Comparison of ENCODE assay signal across 1 cellular context in the genomic region with DNA sequence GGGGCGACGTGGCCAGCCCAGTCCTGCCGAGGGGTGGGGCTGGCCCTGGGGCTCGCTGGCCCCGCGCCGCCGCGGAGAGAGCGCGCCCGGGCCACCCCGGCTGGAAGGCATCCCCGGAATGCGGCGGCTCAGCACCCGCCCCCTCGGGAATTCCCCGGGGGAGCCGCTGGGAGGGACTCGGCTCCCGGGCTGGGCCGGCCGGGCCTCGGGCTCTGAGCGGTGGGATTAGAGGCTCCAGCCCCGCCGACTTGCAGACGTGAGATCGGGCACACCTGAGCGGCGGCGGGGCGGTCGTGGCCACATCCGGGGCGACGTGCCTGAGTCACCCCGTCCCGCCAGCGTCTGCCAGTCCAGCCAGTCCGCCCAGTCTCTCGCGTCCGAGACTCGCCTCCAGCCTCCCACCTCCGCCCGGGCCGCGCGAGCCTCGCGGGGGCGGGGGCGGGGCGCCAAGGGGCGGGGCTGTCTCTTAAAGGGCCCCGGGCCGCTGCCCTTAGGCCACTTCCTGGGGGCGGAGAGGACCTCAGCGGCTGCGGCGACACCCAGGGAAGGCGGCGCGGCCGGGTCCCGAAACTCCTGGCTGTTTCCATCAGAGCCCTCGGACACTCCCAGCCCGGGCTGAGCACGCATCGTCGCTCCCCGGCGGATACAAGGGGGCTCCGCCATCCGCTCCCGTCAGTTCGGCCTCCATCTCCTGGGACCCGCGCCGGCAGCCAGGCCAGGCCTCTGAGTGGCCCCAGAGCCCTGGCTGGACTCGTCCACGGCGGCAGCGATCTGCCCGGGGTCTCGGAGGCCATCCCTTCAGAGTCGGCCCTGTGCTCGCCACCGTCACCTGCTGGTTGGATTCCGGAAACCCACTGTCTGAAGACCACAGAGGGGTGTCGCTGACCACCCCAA.
A peak's percentile ranks its signal among the peaks of the same experiment; 100 is the strongest.
TF ChIP-seq lines count a peak whose summit lies in the region.

A gene (plus strand): TSS at position 498 of the 894 bp plus-strand sequence.

TF ChIP-seq in HepG2, 621 proteins besides CTCF, POLR2A, EP300 and RAD21 (continued from another document and continues in another):
- TF ChIP-seq NAIF1 (CRISPR knock-in tag; IDR thresholded peaks at IDR 0.05; ENCODE audit: borderline replicate concordance) (no peak), CENPT (CRISPR knock-in tag; IDR thresholded peaks at IDR 0.05; ENCODE audit: low read depth) (no peak), ZNF382 (CRISPR knock-in tag; IDR thresholded peaks at IDR 0.05; ENCODE audit: borderline replicate concordance) (no peak), FOXC1 (CRISPR knock-in tag; IDR thresholded peaks at IDR 0.05; ENCODE audit: borderline replicate concordance) (peak; percentile 80; the same call in 1 of the 2 replicates), HCFC1 (IDR thresholded peaks at IDR 0.05; ENCODE audit: low read depth, low read length) (peak; percentile 27; the same call in 1 of the 2 replicates), TSC22D2 (CRISPR knock-in tag; IDR thresholded peaks at IDR 0.05; ENCODE audit: borderline replicate concordance) (no peak), FOSL1 (CRISPR knock-in tag; IDR thresholded peaks at IDR 0.05; ENCODE audit: borderline replicate concordance) (no peak), NCOA5 (CRISPR knock-in tag; IDR thresholded peaks at IDR 0.05) (no peak), ZNF335 (CRISPR knock-in tag; IDR thresholded peaks at IDR 0.05) (no peak), ZSCAN12 (CRISPR knock-in tag; IDR thresholded peaks at IDR 0.05) (no peak), ZNF841 (CRISPR knock-in tag; IDR thresholded peaks at IDR 0.05; ENCODE audit: borderline replicate concordance) (no peak), HIVEP1 (CRISPR knock-in tag; IDR thresholded peaks at IDR 0.05) (peak; percentile 99), HDAC1 (CRISPR knock-in tag; IDR thresholded peaks at IDR 0.05) (peak; percentile 76), SNRNP70 (IDR thresholded peaks at IDR 0.05; ENCODE audit: low read depth, low read length) (no peak), NCOA1 (CRISPR knock-in tag; IDR thresholded peaks at IDR 0.05) (no peak), ZBTB20 (CRISPR knock-in tag; IDR thresholded peaks at IDR 0.05; ENCODE audit: borderline replicate concordance, low read depth) (no peak; the same call in 1 of the 2 replicates), PITX1 (CRISPR knock-in tag; IDR thresholded peaks at IDR 0.05) (peak; percentile 56)
- TF ChIP-seq, protein P1, sequence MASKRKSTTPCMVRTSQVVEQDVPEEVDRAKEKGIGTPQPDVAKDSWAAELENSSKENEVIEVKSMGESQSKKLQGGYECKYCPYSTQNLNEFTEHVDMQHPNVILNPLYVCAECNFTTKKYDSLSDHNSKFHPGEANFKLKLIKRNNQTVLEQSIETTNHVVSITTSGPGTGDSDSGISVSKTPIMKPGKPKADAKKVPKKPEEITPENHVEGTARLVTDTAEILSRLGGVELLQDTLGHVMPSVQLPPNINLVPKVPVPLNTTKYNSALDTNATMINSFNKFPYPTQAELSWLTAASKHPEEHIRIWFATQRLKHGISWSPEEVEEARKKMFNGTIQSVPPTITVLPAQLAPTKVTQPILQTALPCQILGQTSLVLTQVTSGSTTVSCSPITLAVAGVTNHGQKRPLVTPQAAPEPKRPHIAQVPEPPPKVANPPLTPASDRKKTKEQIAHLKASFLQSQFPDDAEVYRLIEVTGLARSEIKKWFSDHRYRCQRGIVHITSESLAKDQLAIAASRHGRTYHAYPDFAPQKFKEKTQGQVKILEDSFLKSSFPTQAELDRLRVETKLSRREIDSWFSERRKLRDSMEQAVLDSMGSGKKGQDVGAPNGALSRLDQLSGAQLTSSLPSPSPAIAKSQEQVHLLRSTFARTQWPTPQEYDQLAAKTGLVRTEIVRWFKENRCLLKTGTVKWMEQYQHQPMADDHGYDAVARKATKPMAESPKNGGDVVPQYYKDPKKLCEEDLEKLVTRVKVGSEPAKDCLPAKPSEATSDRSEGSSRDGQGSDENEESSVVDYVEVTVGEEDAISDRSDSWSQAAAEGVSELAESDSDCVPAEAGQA (IDR thresholded peaks at IDR 0.05; ENCODE audit: low read depth), result no peak
- TF ChIP-seq, protein P1 (CRISPR knock-in tag; IDR thresholded peaks at IDR 0.05; ENCODE audit: borderline replicate concordance), result no peak
- TF ChIP-seq, protein P2, sequence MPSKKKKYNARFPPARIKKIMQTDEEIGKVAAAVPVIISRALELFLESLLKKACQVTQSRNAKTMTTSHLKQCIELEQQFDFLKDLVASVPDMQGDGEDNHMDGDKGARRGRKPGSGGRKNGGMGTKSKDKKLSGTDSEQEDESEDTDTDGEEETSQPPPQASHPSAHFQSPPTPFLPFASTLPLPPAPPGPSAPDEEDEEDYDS (CRISPR knock-in tag; IDR thresholded peaks at IDR 0.05), result peak; percentile 81
- TF ChIP-seq, protein P3, sequence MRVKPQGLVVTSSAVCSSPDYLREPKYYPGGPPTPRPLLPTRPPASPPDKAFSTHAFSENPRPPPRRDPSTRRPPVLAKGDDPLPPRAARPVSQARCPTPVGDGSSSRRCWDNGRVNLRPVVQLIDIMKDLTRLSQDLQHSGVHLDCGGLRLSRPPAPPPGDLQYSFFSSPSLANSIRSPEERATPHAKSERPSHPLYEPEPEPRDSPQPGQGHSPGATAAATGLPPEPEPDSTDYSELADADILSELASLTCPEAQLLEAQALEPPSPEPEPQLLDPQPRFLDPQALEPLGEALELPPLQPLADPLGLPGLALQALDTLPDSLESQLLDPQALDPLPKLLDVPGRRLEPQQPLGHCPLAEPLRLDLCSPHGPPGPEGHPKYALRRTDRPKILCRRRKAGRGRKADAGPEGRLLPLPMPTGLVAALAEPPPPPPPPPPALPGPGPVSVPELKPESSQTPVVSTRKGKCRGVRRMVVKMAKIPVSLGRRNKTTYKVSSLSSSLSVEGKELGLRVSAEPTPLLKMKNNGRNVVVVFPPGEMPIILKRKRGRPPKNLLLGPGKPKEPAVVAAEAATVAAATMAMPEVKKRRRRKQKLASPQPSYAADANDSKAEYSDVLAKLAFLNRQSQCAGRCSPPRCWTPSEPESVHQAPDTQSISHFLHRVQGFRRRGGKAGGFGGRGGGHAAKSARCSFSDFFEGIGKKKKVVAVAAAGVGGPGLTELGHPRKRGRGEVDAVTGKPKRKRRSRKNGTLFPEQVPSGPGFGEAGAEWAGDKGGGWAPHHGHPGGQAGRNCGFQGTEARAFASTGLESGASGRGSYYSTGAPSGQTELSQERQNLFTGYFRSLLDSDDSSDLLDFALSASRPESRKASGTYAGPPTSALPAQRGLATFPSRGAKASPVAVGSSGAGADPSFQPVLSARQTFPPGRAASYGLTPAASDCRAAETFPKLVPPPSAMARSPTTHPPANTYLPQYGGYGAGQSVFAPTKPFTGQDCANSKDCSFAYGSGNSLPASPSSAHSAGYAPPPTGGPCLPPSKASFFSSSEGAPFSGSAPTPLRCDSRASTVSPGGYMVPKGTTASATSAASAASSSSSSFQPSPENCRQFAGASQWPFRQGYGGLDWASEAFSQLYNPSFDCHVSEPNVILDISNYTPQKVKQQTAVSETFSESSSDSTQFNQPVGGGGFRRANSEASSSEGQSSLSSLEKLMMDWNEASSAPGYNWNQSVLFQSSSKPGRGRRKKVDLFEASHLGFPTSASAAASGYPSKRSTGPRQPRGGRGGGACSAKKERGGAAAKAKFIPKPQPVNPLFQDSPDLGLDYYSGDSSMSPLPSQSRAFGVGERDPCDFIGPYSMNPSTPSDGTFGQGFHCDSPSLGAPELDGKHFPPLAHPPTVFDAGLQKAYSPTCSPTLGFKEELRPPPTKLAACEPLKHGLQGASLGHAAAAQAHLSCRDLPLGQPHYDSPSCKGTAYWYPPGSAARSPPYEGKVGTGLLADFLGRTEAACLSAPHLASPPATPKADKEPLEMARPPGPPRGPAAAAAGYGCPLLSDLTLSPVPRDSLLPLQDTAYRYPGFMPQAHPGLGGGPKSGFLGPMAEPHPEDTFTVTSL (CRISPR knock-in tag; IDR thresholded peaks at IDR 0.05; ENCODE audit: borderline replicate concordance), result no peak
- TF ChIP-seq, protein P4, sequence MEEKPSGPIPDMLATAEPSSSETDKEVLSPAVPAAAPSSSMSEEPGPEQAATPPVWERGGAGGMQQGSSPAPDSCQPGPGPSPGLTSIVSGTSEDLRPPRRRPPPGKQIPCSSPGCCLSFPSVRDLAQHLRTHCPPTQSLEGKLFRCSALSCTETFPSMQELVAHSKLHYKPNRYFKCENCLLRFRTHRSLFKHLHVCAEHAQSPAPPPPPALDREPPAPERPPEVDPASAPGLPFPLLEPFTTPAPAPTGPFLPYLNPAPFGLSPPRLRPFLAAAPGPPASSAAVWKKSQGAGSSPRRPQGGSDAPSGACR (CRISPR knock-in tag; IDR thresholded peaks at IDR 0.05), result peak; percentile 91; the same call in 1 of the 2 replicates
- TF ChIP-seq, protein P5, sequence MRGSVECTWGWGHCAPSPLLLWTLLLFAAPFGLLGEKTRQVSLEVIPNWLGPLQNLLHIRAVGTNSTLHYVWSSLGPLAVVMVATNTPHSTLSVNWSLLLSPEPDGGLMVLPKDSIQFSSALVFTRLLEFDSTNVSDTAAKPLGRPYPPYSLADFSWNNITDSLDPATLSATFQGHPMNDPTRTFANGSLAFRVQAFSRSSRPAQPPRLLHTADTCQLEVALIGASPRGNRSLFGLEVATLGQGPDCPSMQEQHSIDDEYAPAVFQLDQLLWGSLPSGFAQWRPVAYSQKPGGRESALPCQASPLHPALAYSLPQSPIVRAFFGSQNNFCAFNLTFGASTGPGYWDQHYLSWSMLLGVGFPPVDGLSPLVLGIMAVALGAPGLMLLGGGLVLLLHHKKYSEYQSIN (CRISPR knock-in tag; IDR thresholded peaks at IDR 0.05; ENCODE audit: borderline replicate concordance), result no peak
- TF ChIP-seq, protein P6, sequence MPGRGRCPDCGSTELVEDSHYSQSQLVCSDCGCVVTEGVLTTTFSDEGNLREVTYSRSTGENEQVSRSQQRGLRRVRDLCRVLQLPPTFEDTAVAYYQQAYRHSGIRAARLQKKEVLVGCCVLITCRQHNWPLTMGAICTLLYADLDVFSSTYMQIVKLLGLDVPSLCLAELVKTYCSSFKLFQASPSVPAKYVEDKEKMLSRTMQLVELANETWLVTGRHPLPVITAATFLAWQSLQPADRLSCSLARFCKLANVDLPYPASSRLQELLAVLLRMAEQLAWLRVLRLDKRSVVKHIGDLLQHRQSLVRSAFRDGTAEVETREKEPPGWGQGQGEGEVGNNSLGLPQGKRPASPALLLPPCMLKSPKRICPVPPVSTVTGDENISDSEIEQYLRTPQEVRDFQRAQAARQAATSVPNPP (CRISPR knock-in tag; IDR thresholded peaks at IDR 0.05), result no peak
- TF ChIP-seq, protein P7, sequence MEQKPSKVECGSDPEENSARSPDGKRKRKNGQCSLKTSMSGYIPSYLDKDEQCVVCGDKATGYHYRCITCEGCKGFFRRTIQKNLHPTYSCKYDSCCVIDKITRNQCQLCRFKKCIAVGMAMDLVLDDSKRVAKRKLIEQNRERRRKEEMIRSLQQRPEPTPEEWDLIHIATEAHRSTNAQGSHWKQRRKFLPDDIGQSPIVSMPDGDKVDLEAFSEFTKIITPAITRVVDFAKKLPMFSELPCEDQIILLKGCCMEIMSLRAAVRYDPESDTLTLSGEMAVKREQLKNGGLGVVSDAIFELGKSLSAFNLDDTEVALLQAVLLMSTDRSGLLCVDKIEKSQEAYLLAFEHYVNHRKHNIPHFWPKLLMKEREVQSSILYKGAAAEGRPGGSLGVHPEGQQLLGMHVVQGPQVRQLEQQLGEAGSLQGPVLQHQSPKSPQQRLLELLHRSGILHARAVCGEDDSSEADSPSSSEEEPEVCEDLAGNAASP (CRISPR knock-in tag; IDR thresholded peaks at IDR 0.05; ENCODE audit: borderline replicate concordance), result no peak
- TF ChIP-seq, protein P8, sequence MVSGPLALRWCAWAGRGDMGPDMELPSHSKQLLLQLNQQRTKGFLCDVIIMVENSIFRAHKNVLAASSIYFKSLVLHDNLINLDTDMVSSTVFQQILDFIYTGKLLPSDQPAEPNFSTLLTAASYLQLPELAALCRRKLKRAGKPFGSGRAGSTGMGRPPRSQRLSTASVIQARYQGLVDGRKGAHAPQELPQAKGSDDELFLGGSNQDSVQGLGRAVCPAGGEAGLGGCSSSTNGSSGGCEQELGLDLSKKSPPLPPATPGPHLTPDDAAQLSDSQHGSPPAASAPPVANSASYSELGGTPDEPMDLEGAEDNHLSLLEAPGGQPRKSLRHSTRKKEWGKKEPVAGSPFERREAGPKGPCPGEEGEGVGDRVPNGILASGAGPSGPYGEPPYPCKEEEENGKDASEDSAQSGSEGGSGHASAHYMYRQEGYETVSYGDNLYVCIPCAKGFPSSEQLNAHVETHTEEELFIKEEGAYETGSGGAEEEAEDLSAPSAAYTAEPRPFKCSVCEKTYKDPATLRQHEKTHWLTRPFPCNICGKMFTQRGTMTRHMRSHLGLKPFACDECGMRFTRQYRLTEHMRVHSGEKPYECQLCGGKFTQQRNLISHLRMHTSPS (CRISPR knock-in tag; IDR thresholded peaks at IDR 0.05; ENCODE audit: low read depth), result peak; percentile 22; the same call in 1 of the 2 replicates
- TF ChIP-seq, protein P9, sequence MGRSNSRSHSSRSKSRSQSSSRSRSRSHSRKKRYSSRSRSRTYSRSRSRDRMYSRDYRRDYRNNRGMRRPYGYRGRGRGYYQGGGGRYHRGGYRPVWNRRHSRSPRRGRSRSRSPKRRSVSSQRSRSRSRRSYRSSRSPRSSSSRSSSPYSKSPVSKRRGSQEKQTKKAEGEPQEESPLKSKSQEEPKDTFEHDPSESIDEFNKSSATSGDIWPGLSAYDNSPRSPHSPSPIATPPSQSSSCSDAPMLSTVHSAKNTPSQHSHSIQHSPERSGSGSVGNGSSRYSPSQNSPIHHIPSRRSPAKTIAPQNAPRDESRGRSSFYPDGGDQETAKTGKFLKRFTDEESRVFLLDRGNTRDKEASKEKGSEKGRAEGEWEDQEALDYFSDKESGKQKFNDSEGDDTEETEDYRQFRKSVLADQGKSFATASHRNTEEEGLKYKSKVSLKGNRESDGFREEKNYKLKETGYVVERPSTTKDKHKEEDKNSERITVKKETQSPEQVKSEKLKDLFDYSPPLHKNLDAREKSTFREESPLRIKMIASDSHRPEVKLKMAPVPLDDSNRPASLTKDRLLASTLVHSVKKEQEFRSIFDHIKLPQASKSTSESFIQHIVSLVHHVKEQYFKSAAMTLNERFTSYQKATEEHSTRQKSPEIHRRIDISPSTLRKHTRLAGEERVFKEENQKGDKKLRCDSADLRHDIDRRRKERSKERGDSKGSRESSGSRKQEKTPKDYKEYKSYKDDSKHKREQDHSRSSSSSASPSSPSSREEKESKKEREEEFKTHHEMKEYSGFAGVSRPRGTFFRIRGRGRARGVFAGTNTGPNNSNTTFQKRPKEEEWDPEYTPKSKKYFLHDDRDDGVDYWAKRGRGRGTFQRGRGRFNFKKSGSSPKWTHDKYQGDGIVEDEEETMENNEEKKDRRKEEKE (IDR thresholded peaks at IDR 0.05), result no peak
